ENCODE assay signal across 4 cellular contexts in genomic region chr15:75734861-75735760, GRCh38. TPM values are rescaled to one million over a fixed set of nuclear protein-coding genes. Genes with fewer than 3 reads are reported as not detected.
"Had no signal": no experiment of that assay in that cellular context is flagged by ENCODE, and none has a peak within 500 bp of the region (broad histone marks: within the 10 kb centered on the region; RNA-seq: fewer than 3 reads in every experiment).

No MANE protein-coding gene starts in this region.

RNA-seq across cellular contexts. Expression of gene CSPG4, which starts 22.5 kb away (rescaled TPM):
- total RNA-seq: activated B cell treated with CpG ODN at 0.5 μM for 24 hours; activated CD8-positive, alpha-beta T cell treated with anti-CD3 and anti-CD28 coated beads for 36 hours; endothelial cell of umbilical vein; naive thymus-derived CD8-positive, alpha-beta T cell had no signal
- polyA plus RNA-seq: endothelial cell of umbilical vein; naive thymus-derived CD8-positive, alpha-beta T cell had no signal
